12 cellular contexts compared by ENCODE assay signal in genomic region chr3:2511356-2511755, GRCh38.
DNase-seq lines count a peak whose midpoint lies in the region; ATAC-seq, FAIRE-seq and TF ChIP-seq lines count a peak whose summit lies in the region.
"Had no signal": no experiment of that assay in that cellular context is flagged by ENCODE, and none has a peak within 500 bp of the region (broad histone marks: within the 10 kb centered on the region; RNA-seq: fewer than 3 reads in every experiment).

No MANE protein-coding gene starts in this region.

- 38% methylated on average over 9 of the region's 10 CpGs for WGBS in right lobe of liver (ENCODE audit: insufficient coverage, low coverage, low lambda C conversion rate, missing lambda C conversion rate)
- WGBS in HepG2 (ENCODE audit: low lambda C conversion rate) = 45% methylated on average over 10 of the region's 10 CpGs

- BruUV-seq in HepG2 (replicated peaks; lab: Mats Ljungman, UMichigan) = no TSS peak

- in situ Hi-C loops in HepG2 (cut with HindIII; ENCODE audit: extremely low pct_ligation_motif_present, low pct_unique_long_range_greater_than_20kb) = no loop called here

- peak overlapping the region; percentile 37 for H3K4me3 Mint-ChIP-seq in type B pancreatic cell
- H3K4me3 Mint-ChIP-seq: activated naive CD8-positive, alpha-beta T cell treated with anti-CD3 and anti-CD28 coated beads, Interleukin-2, amount 10 ng/mL, durations not matched to agents 7 days and 5 days had no signal

- H3K27me3 Mint-ChIP-seq in type B pancreatic cell = no peaks in the 10 kb centered on the region
- H3K27me3 Mint-ChIP-seq: activated naive CD8-positive, alpha-beta T cell treated with anti-CD3 and anti-CD28 coated beads, Interleukin-2, amount 10 ng/mL, durations not matched to agents 7 days and 5 days had no signal

- H3K9me3 ChIP-seq in right lobe of liver = no peaks in the 10 kb centered on the region
- H3K9me3 ChIP-seq in HepG2 (ENCODE audit: low read length) = no peaks in the 10 kb centered on the region
- H3K9me3 ChIP-seq in left ventricle myocardium inferior (replicated peaks) = no peaks in the 10 kb centered on the region
- H3K9me3 ChIP-seq: MG63, neutrophil had no signal

- no peak overlapping the region for H3K9ac ChIP-seq in HepG2 (ENCODE audit: insufficient read depth, low read depth, low read length)

- TF ChIP-seq RAD21 in HepG2 (CRISPR knock-in tag; IDR thresholded peaks at IDR 0.05) = no peak

- H3K4me1 ChIP-seq in right lobe of liver (no peaks in the 10 kb centered on the region), HepG2 (ENCODE audit: insufficient read depth, low read length) (no peaks in the 10 kb centered on the region), left ventricle myocardium inferior (peaks cover 7% of the 10 kb centered on the region)

- H3K27ac Mint-ChIP-seq in type B pancreatic cell = no peak overlapping the region
- H3K27ac Mint-ChIP-seq: activated naive CD8-positive, alpha-beta T cell treated with anti-CD3 and anti-CD28 coated beads, Interleukin-2, amount 10 ng/mL, durations not matched to agents 7 days and 5 days had no signal

- peaks cover 24% of the 10 kb centered on the region for H3K4me1 Mint-ChIP-seq in type B pancreatic cell (ENCODE audit: unreplicated experiment)
- H3K4me1 Mint-ChIP-seq: activated naive CD8-positive, alpha-beta T cell treated with anti-CD3 and anti-CD28 coated beads, Interleukin-2, amount 10 ng/mL, durations not matched to agents 7 days and 5 days had no signal

- POLR2A ChIA-PET in HepG2 (lab: Yijun Ruan, JAX) = no interaction called here

- no peak for FAIRE-seq in HepG2 (lab: Jason Lieb, UNC)

- H4K20me1 ChIP-seq in HepG2 (ENCODE audit: insufficient read depth, low read length) = no peaks in the 10 kb centered on the region

- no peaks in the 10 kb centered on the region for H3K79me2 ChIP-seq in HepG2 (ENCODE audit: insufficient read depth, low read length)

- TF ChIP-seq CTCF in right lobe of liver (IDR thresholded peaks at IDR 0.05) = no peak
- no peak for TF ChIP-seq CTCF in HepG2 (CRISPR knock-in tag; IDR thresholded peaks at IDR 0.05)
- no peak for TF ChIP-seq CTCF in left ventricle myocardium inferior (IDR thresholded peaks at IDR 0.05; ENCODE audit: borderline replicate concordance)
- TF ChIP-seq CTCF in type B pancreatic cell (conservative IDR thresholded peaks at IDR 0.05) = no peak

- H3K36me3 ChIP-seq in right lobe of liver = no peaks in the 10 kb centered on the region
- no peaks in the 10 kb centered on the region for H3K36me3 ChIP-seq in HepG2 (replicated peaks in 1 of 2; ENCODE audit: control insufficient read depth in 1 of 2, insufficient read depth in 2 of 2, low read length in 2 of 2)
- H3K36me3 ChIP-seq in left ventricle myocardium inferior = no peaks in the 10 kb centered on the region
- H3K36me3 ChIP-seq: MG63, neutrophil had no signal

- H2AFZ ChIP-seq in HepG2 (ENCODE audit: low read length) = no peak overlapping the region

- intact Hi-C loops in right lobe of liver (cut with DNase I) (no loop called here), HepG2 (cut with micrococcal nuclease; ENCODE audit: unreplicated experiment) (no loop called here), left ventricle myocardium inferior (cut with micrococcal nuclease) (no loop called here)

- CTCF ChIA-PET in HepG2 (lab: Yijun Ruan, JAX; ENCODE audit: low intra/inter-chr PET ratio, low total read pairs) = no interaction called here

- H3K27me3 ChIP-seq in right lobe of liver = no peaks in the 10 kb centered on the region
- H3K27me3 ChIP-seq in HepG2 (ENCODE audit: control insufficient read depth in 1 of 2, insufficient read depth in 2 of 2, low read length in 2 of 2) = no peaks in the 10 kb centered on the region; a peak in 1 of 5 replicates
- H3K27me3 ChIP-seq in left ventricle myocardium inferior (ENCODE audit: low read depth) = peaks cover 26% of the 10 kb centered on the region
- H3K27me3 ChIP-seq: MG63, neutrophil had no signal

- no peak for TF ChIP-seq POLR2A in right lobe of liver (IDR thresholded peaks at IDR 0.05)
- no peak for TF ChIP-seq POLR2A in HepG2 (IDR thresholded peaks at IDR 0.05; ENCODE audit: insufficient read depth in 1 of 2, low read depth in 2 of 2, low read length in 2 of 2)

- no peaks in the 10 kb centered on the region for H3K36me3 Mint-ChIP-seq in type B pancreatic cell
- H3K36me3 Mint-ChIP-seq: activated naive CD8-positive, alpha-beta T cell treated with anti-CD3 and anti-CD28 coated beads, Interleukin-2, amount 10 ng/mL, durations not matched to agents 7 days and 5 days had no signal

- H3K27ac ChIP-seq in right lobe of liver (no peak overlapping the region), HepG2 (ENCODE audit: extremely low read length, insufficient read depth, low read length) (no peak overlapping the region), left ventricle myocardium inferior (replicated peaks) (no peak overlapping the region)
- H3K27ac ChIP-seq: neutrophil had no signal

- H3K4me3 ChIP-seq in right lobe of liver (no peak overlapping the region), HepG2 (replicated peaks in 1 of 3; ENCODE audit: insufficient read depth in 1 of 3, low read depth in 2 of 3, low read length in 3 of 3) (no peak overlapping the region), left ventricle myocardium inferior (peak overlapping the region; percentile 5)
- H3K4me3 ChIP-seq: MG63 had no signal

- no peak overlapping the region for H3K4me2 ChIP-seq in HepG2 (ENCODE audit: low read depth, low read length)

- peak in 2 of 3 donors; percentile 23 to 39 for DNase-seq in right lobe of liver
- DNase-seq in HepG2 (ENCODE audit: low spot score) = no peak
- DNase-seq in NCI-H774 (lab: John Stamatoyannopoulos, UW) = peak; percentile 10
- DNase-seq in left ventricle myocardium inferior = peak; percentile 27
- DNase-seq in type B pancreatic cell (ENCODE audit: extremely low spot score, unreplicated experiment) = no peak
- no peak for DNase-seq in cortex of kidney (lab: John Stamatoyannopoulos, UW)
- DNase-seq in T-helper 9 cell = no peak
- DNase-seq: activated naive CD8-positive, alpha-beta T cell treated with anti-CD3 and anti-CD28 coated beads, Interleukin-2, amount 10 ng/mL, durations not matched to agents 7 days and 5 days; MG63; RPMI8226 had no signal

- TF ChIP-seq EP300 in HepG2 (IDR thresholded peaks at IDR 0.05; ENCODE audit: low read depth in 2 of 2, low read length in 2 of 2) (no peak), HepG2 (CRISPR knock-in tag; IDR thresholded peaks at IDR 0.05; ENCODE audit: borderline replicate concordance) (no peak)

- no peak for ATAC-seq in right lobe of liver
- ATAC-seq in HepG2 = no peak
- ATAC-seq in GM19023 (IDR thresholded peaks at IDR 0.05; ENCODE audit: unreplicated experiment) = no peak

- no peaks in the 10 kb centered on the region for H3K9me3 Mint-ChIP-seq in type B pancreatic cell
- H3K9me3 Mint-ChIP-seq: activated naive CD8-positive, alpha-beta T cell treated with anti-CD3 and anti-CD28 coated beads, Interleukin-2, amount 10 ng/mL, durations not matched to agents 7 days and 5 days had no signal

TF ChIP-seq in HepG2, 621 proteins besides CTCF, POLR2A, EP300 and RAD21:
- no peak for TF ChIP-seq ZNF556 (CRISPR knock-in tag; IDR thresholded peaks at IDR 0.05; ENCODE audit: borderline replicate concordance)
- TF ChIP-seq ZSCAN30 (CRISPR knock-in tag; IDR thresholded peaks at IDR 0.05) = no peak
- TF ChIP-seq ZFP37 (CRISPR knock-in tag; IDR thresholded peaks at IDR 0.05; ENCODE audit: borderline replicate concordance) = no peak
- no peak for TF ChIP-seq PHF21A (CRISPR knock-in tag; IDR thresholded peaks at IDR 0.05)
- no peak for TF ChIP-seq PCBP1 (IDR thresholded peaks at IDR 0.05; ENCODE audit: borderline replicate concordance, low read depth, low read length)
- no peak for TF ChIP-seq RERE (CRISPR knock-in tag; IDR thresholded peaks at IDR 0.05; ENCODE audit: low read depth)

Comparison
In these comparisons a context has a peak if more than half of its experiments do, and no peak if none do; other contexts are left out.
1. DNase-seq: peak in right lobe of liver (2 of 3), NCI-H774 (single experiment) and left ventricle myocardium inferior (single experiment); none in HepG2 (single experiment), type B pancreatic cell (single experiment), cortex of kidney (single experiment) and T-helper 9 cell (single experiment).